Comparison of ENCODE assay signal across 8 cellular contexts in genomic region chr19:5624154-5624663, GRCh38. TPM values are rescaled to one million over a fixed set of nuclear protein-coding genes. Genes with fewer than 3 reads are reported as not detected.
DNase-seq lines count a peak whose midpoint lies in the region; ATAC-seq lines count a peak whose summit lies in the region.

No MANE protein-coding gene starts in this region.

- ATAC-seq in right cardiac atrium (no peak), GM21825 (IDR thresholded peaks at IDR 0.05; ENCODE audit: unreplicated experiment) (no peak), HG03460 (IDR thresholded peaks at IDR 0.05; ENCODE audit: unreplicated experiment) (no peak)

- peak overlapping the region; percentile 97 for H3K9ac ChIP-seq in rectal smooth muscle tissue (ENCODE audit: low read length)

- H3K27ac ChIP-seq in right cardiac atrium (ENCODE audit: low read length): peak overlapping the region; percentile 30
- peak overlapping the region; percentile 97 for H3K27ac ChIP-seq in rectal smooth muscle tissue (ENCODE audit: low read depth, low read length)

- H3K36me3 Mint-ChIP-seq in activated naive CD8-positive, alpha-beta T cell treated with anti-CD3 and anti-CD28 coated beads for 36 hours: peaks cover 70% of the 10 kb centered on the region

- peaks cover 6% of the 10 kb centered on the region for H3K27me3 Mint-ChIP-seq in activated naive CD8-positive, alpha-beta T cell treated with anti-CD3 and anti-CD28 coated beads for 36 hours

- in situ Hi-C loops in Caki2 (cut with HindIII; ENCODE audit: low pct_unique_long_range_greater_than_20kb, low sequenced_read_pairs): no loop called here

- intact Hi-C loops in right cardiac atrium (cut with DNase I): no loop called here

- H3K27me3 ChIP-seq in right cardiac atrium (ENCODE audit: control insufficient read depth, insufficient read depth) (no peaks in the 10 kb centered on the region), rectal smooth muscle tissue (ENCODE audit: control insufficient read depth, insufficient read depth, low read length) (no peaks in the 10 kb centered on the region)

- H3K4me3 ChIP-seq in right cardiac atrium (ENCODE audit: low read length): peak overlapping the region; percentile 90
- peak overlapping the region; percentile 96 for H3K4me3 ChIP-seq in rectal smooth muscle tissue (ENCODE audit: low read length)

- DNase-seq in Caki2 (ENCODE audit: low read depth): peak; percentile 19
- peak; percentile 60 for DNase-seq in M059J (ENCODE audit: low read depth)
- peak; percentile 8 for DNase-seq in activated naive CD8-positive, alpha-beta T cell treated with anti-CD3 and anti-CD28 coated beads for 36 hours
- DNase-seq in right cardiac atrium: peak; percentile 38 to 75 (median 68)
- no peak for DNase-seq in SKM-1 (lab: John Stamatoyannopoulos, UW; ENCODE audit: unreplicated experiment)

- no peaks in the 10 kb centered on the region for H3K9me3 ChIP-seq in right cardiac atrium (ENCODE audit: control insufficient read depth, low read length)

- H3K4me1 Mint-ChIP-seq in activated naive CD8-positive, alpha-beta T cell treated with anti-CD3 and anti-CD28 coated beads for 36 hours: peaks cover 62% of the 10 kb centered on the region

- H3K27ac Mint-ChIP-seq in activated naive CD8-positive, alpha-beta T cell treated with anti-CD3 and anti-CD28 coated beads for 36 hours: peak overlapping the region; percentile 88

- peak overlapping the region; percentile 100 for H3K4me3 Mint-ChIP-seq in activated naive CD8-positive, alpha-beta T cell treated with anti-CD3 and anti-CD28 coated beads for 36 hours

- 1% methylated on average over 15 of the region's 15 CpGs for WGBS in right cardiac atrium

- H3K4me1 ChIP-seq in right cardiac atrium (ENCODE audit: control insufficient read depth, insufficient read depth, low read length): peaks cover 21% of the 10 kb centered on the region
- H3K4me1 ChIP-seq in rectal smooth muscle tissue (ENCODE audit: control insufficient read depth, insufficient read depth, low read length): peaks cover 39% of the 10 kb centered on the region

- H3K9me3 Mint-ChIP-seq in activated naive CD8-positive, alpha-beta T cell treated with anti-CD3 and anti-CD28 coated beads for 36 hours: no peaks in the 10 kb centered on the region

- H3K36me3 ChIP-seq in rectal smooth muscle tissue (ENCODE audit: control insufficient read depth, insufficient read depth, low read length): peaks cover 14% of the 10 kb centered on the region

RNA-seq across cellular contexts. Expression of gene SAFB, which starts 1.3 kb away (rescaled TPM):
- 35.5 and 54.0 TPM in 2 replicates for total RNA-seq in Caki2 (2014; rRNA removed; shearing (Covaris generic); ENCODE audit: low replicate concordance)
- total RNA-seq in M059J (2014; rRNA removed; shearing (Covaris generic)): 10.3 and 27.8 TPM in 2 replicates
- total RNA-seq in activated naive CD8-positive, alpha-beta T cell treated with anti-CD3 and anti-CD28 coated beads for 36 hours: 100 to 1,000 TPM; 123 to 133 TPM
- total RNA-seq in right cardiac atrium: 10 to 100 TPM; 50.5 to 65.0 (median 61.8) TPM
- polyA plus RNA-seq in right cardiac atrium: 48.4 TPM

RNA-seq across cellular contexts. Expression of gene SAFB2, which starts 1.6 kb away (rescaled TPM):
- 2.0 and 12.9 TPM in 2 replicates for total RNA-seq in Caki2 (2014; rRNA removed; shearing (Covaris generic); ENCODE audit: low replicate concordance)
- 12.6 and 21.0 TPM in 2 replicates for total RNA-seq in M059J (2014; rRNA removed; shearing (Covaris generic))
- 10 to 100 TPM; 79.5 to 84.1 TPM for total RNA-seq in activated naive CD8-positive, alpha-beta T cell treated with anti-CD3 and anti-CD28 coated beads for 36 hours
- 10 to 100 TPM; 53.3 to 68.8 (median 63.1) TPM for total RNA-seq in right cardiac atrium
- polyA plus RNA-seq in right cardiac atrium: 43.6 TPM

RNA-seq across cellular contexts. Expression of gene MICOS13, which starts 56.1 kb away (rescaled TPM):
- total RNA-seq in Caki2 (2014; rRNA removed; shearing (Covaris generic); ENCODE audit: low replicate concordance): 71.3 and 130 TPM in 2 replicates
- 46.6 and 47.0 TPM in 2 replicates for total RNA-seq in M059J (2014; rRNA removed; shearing (Covaris generic))
- 10 to 100 TPM; 44.6 to 53.5 TPM for total RNA-seq in activated naive CD8-positive, alpha-beta T cell treated with anti-CD3 and anti-CD28 coated beads for 36 hours
- total RNA-seq in right cardiac atrium: 100 to 1,000 TPM; 132 to 175 (median 149) TPM
- 296 TPM for polyA plus RNA-seq in right cardiac atrium

RNA-seq across cellular contexts. Expression of gene TINCR, which starts 56.5 kb away (rescaled TPM):
- 0.41 TPM in 1 of 2 replicates, not detected in the other for total RNA-seq in Caki2 (2014; rRNA removed; shearing (Covaris generic); ENCODE audit: low replicate concordance)
- 0.10 and 0.12 TPM in 2 replicates for total RNA-seq in M059J (2014; rRNA removed; shearing (Covaris generic))
- total RNA-seq in activated naive CD8-positive, alpha-beta T cell treated with anti-CD3 and anti-CD28 coated beads for 36 hours: under 1 TPM; 0.29 to 0.34 TPM
- total RNA-seq in right cardiac atrium: under 1 TPM in 3 of 4 donors, not detected in 1; 0.06 to 0.11 (median 0.08) TPM
- 0.34 TPM for polyA plus RNA-seq in right cardiac atrium

RNA-seq across cellular contexts. Expression of gene HSD11B1L, which starts 56.6 kb away (rescaled TPM):
- 2.6 and 12.1 TPM in 2 replicates for total RNA-seq in Caki2 (2014; rRNA removed; shearing (Covaris generic); ENCODE audit: low replicate concordance)
- 10.7 and 13.7 TPM in 2 replicates for total RNA-seq in M059J (2014; rRNA removed; shearing (Covaris generic))
- total RNA-seq in activated naive CD8-positive, alpha-beta T cell treated with anti-CD3 and anti-CD28 coated beads for 36 hours: 1 to 10 TPM; 1.5 to 3.2 TPM
- total RNA-seq in right cardiac atrium: 1 to 10 TPM; 4.3 to 7.1 (median 6.8) TPM
- 9.8 TPM for polyA plus RNA-seq in right cardiac atrium
